8 cellular contexts compared by ENCODE assay signal in genomic region chr17:55577011-55577586, GRCh38.
A peak's percentile ranks its signal among the peaks of the same experiment; 100 is the strongest.
DNase-seq lines count a peak whose midpoint lies in the region; ATAC-seq and TF ChIP-seq lines count a peak whose summit lies in the region.

No MANE protein-coding gene starts in this region.

- no peaks in the 10 kb centered on the region for H3F3A ChIP-seq in smooth muscle cell (ENCODE audit: low read depth)

- TF ChIP-seq CTCF in smooth muscle cell (IDR thresholded peaks at IDR 0.05; ENCODE audit: borderline replicate concordance, insufficient read depth, poor library complexity, severe bottlenecking): no peak

- ATAC-seq in GM21737 (IDR thresholded peaks at IDR 0.05; ENCODE audit: unreplicated experiment) (peak; percentile 69), Right ventricle myocardium inferior (peak; percentile 74)

- H3K27me3 ChIP-seq in smooth muscle cell (ENCODE audit: low read depth): no peaks in the 10 kb centered on the region

- H3K4me1 ChIP-seq in smooth muscle cell (ENCODE audit: low read depth): peaks cover 5% of the 10 kb centered on the region

- 71% methylated on average over 9 of the region's 9 CpGs for WGBS in smooth muscle cell (ENCODE audit: low lambda C conversion rate)

- no peaks in the 10 kb centered on the region for H3K9me3 ChIP-seq in smooth muscle cell (replicated peaks; ENCODE audit: low read depth)

- H3K9ac ChIP-seq in smooth muscle cell (ENCODE audit: low read depth): peak overlapping the region; percentile 12

- peak overlapping the region; percentile 52 for H3K27ac ChIP-seq in smooth muscle cell (ENCODE audit: low read depth)

- H3K4me2 ChIP-seq in smooth muscle cell: peak overlapping the region; percentile 40

- H2AFZ ChIP-seq in smooth muscle cell (ENCODE audit: low read depth): peak overlapping the region; percentile 34

- DNase-seq in GDM1 (lab: John Stamatoyannopoulos, UW) (peak; percentile 48), M059J (ENCODE audit: low read depth) (peak; percentile 63), activated T-cell treated with anti-CD3 and anti-CD28 coated beads for 4 hours (peak; percentile 4), Right ventricle myocardium inferior (ENCODE audit: missing footprints) (peak; percentile 85), smooth muscle cell (lab: John Stamatoyannopoulos, UW; ENCODE audit: unreplicated experiment) (no peak), DMS153 (lab: John Stamatoyannopoulos, UW) (no peak), iPS-NIHi11 (ENCODE audit: low spot score) (no peak)

- H3K79me2 ChIP-seq in smooth muscle cell (ENCODE audit: low read depth): no peaks in the 10 kb centered on the region

- no peaks in the 10 kb centered on the region for H4K20me1 ChIP-seq in smooth muscle cell (ENCODE audit: low read depth)

- intact Hi-C loops in Right ventricle myocardium inferior (cut with DNase I): no loop called here

- H3K36me3 ChIP-seq in smooth muscle cell (ENCODE audit: low read depth): no peaks in the 10 kb centered on the region

- H3K4me3 ChIP-seq in smooth muscle cell: no peak overlapping the region

Comparison
In these comparisons a context has a peak if more than half of its experiments do, and no peak if none do; other contexts are left out.
1. DNase-seq: peak in GDM1 (single experiment), M059J (single experiment), activated T-cell treated with anti-CD3 and anti-CD28 coated beads for 4 hours (single experiment) and Right ventricle myocardium inferior (single experiment); none in smooth muscle cell (single experiment), DMS153 (single experiment) and iPS-NIHi11 (single experiment).